ENCODE assay signal across 19 cellular contexts in genomic region chr3:75180945-75181298, GRCh38.
"Had no signal": no experiment of that assay in that cellular context is flagged by ENCODE, and none has a peak within 500 bp of the region (broad histone marks: within the 10 kb centered on the region; RNA-seq: fewer than 3 reads in every experiment).

No MANE protein-coding gene starts in this region.

- H3K4me3 ChIP-seq: ascending aorta, gastrocnemius medialis, heart left ventricle, left lung, tibial artery, uterus had no signal

- H3K9me3 ChIP-seq: ascending aorta, gastrocnemius medialis, heart left ventricle, left lung, tibial artery, uterus had no signal

- H3K27me3 ChIP-seq: ascending aorta, gastrocnemius medialis, left lung, uterus had no signal

- DNase-seq: activated CD4-positive, alpha-beta T cell treated with anti-CD3 and anti-CD28 coated beads, Interleukin-2, amount 10 ng/mL, durations not matched to agents 7 days and 5 days; activated CD8-positive, alpha-beta memory T cell treated with anti-CD3 and anti-CD28 coated beads, Interleukin-2, amount 50 U/mL, for 48 hours; activated effector memory CD4-positive, alpha-beta T cell treated with anti-CD3 and anti-CD28 coated beads, Interleukin-2, amount 50 U/mL, for 16 hours; activated naive CD4-positive, alpha-beta T cell treated with anti-CD3 and anti-CD28 coated beads, Interleukin-2, amount 50 U/mL, for 16 hours; activated T-cell treated with anti-CD3 and anti-CD28 coated beads, Interleukin-2, amount 50 U/mL, for 48 hours; effector CD4-positive, alpha-beta T cell; gastrocnemius medialis; heart left ventricle; kidney; left lung; mammary epithelial cell; occipital lobe; retina; stimulated activated CD8-positive, alpha-beta memory T cell treated with anti-CD3 and anti-CD28 coated beads, Interleukin-4, amount 100 ng/mL, for 48 hours; stimulated activated naive CD4-positive, alpha-beta T cell; tibial artery; uterus had no signal

- H3K4me1 ChIP-seq: ascending aorta, gastrocnemius medialis, heart left ventricle, left lung, tibial artery, uterus had no signal

- ATAC-seq: activated CD4-positive, CD25-positive, alpha-beta regulatory T cell treated with anti-CD3 and anti-CD28 coated beads, Interleukin-2, amount 50 U/mL, for 24 hours; gastrocnemius medialis; heart left ventricle; left lung had no signal

- H3K27ac ChIP-seq: ascending aorta, gastrocnemius medialis, heart left ventricle, left lung, tibial artery, uterus had no signal

- H3K36me3 ChIP-seq: ascending aorta, gastrocnemius medialis, heart left ventricle, left lung, tibial artery, uterus had no signal
